17 cellular contexts compared by ENCODE assay signal in genomic region chr3:17979911-17980310, GRCh38.
"Had no signal": no experiment of that assay in that cellular context is flagged by ENCODE, and none has a peak within 500 bp of the region (broad histone marks: within the 10 kb centered on the region; RNA-seq: fewer than 3 reads in every experiment).

No MANE protein-coding gene starts in this region.

- H3K27me3 ChIP-seq: ascending aorta, gastroesophageal sphincter, heart left ventricle, upper lobe of right lung had no signal

- H3K4me3 ChIP-seq: ascending aorta, gastroesophageal sphincter, heart left ventricle, left ventricle myocardium inferior, upper lobe of right lung had no signal

- H3K27ac ChIP-seq: ascending aorta, gastroesophageal sphincter, heart left ventricle, left ventricle myocardium inferior, upper lobe of right lung had no signal

- H3K4me1 ChIP-seq: ascending aorta, heart left ventricle, left ventricle myocardium inferior, upper lobe of right lung had no signal

- H3K36me3 ChIP-seq: ascending aorta, gastroesophageal sphincter, heart left ventricle, left ventricle myocardium inferior, upper lobe of right lung had no signal

- ATAC-seq: activated CD8-positive, alpha-beta T cell treated with anti-CD3 and anti-CD28 coated beads for 36 hours; activated T-cell treated with anti-CD3 and anti-CD28 coated beads, Interleukin-2, amount 50 U/mL, for 4 hours; esophagus mucosa; gastroesophageal sphincter; heart left ventricle; upper lobe of right lung had no signal

- H3K9me3 Mint-ChIP-seq: activated CD4-positive, alpha-beta T cell treated with anti-CD3 and anti-CD28 coated beads, Interleukin-2, amount 10 ng/mL, durations not matched to agents 24 days and 14 days; activated CD8-positive, alpha-beta T cell treated with anti-CD3 and anti-CD28 coated beads for 36 hours; activated T-cell treated with anti-CD3 and anti-CD28 coated beads, Interleukin-2, amount 50 U/mL, for 4 hours had no signal

- H3K9me3 ChIP-seq: ascending aorta, gastroesophageal sphincter, heart left ventricle, left ventricle myocardium inferior, upper lobe of right lung had no signal

- H3K27ac Mint-ChIP-seq: activated CD4-positive, alpha-beta T cell treated with anti-CD3 and anti-CD28 coated beads, Interleukin-2, amount 10 ng/mL, durations not matched to agents 24 days and 14 days; activated CD8-positive, alpha-beta T cell treated with anti-CD3 and anti-CD28 coated beads for 36 hours had no signal

- H3K4me1 Mint-ChIP-seq: activated CD4-positive, alpha-beta T cell treated with anti-CD3 and anti-CD28 coated beads, Interleukin-2, amount 10 ng/mL, durations not matched to agents 24 days and 14 days had no signal

- H3K4me3 Mint-ChIP-seq: activated CD4-positive, alpha-beta T cell treated with anti-CD3 and anti-CD28 coated beads, Interleukin-2, amount 10 ng/mL, durations not matched to agents 24 days and 14 days; activated CD8-positive, alpha-beta T cell treated with anti-CD3 and anti-CD28 coated beads for 36 hours; activated T-cell treated with anti-CD3 and anti-CD28 coated beads, Interleukin-2, amount 50 U/mL, for 4 hours had no signal

- DNase-seq: activated CD4-positive, alpha-beta T cell treated with anti-CD3 and anti-CD28 coated beads, Interleukin-2, amount 10 ng/mL, durations not matched to agents 24 days and 14 days; activated naive CD4-positive, alpha-beta T cell treated with anti-CD3 and anti-CD28 coated beads, Interleukin-2, amount 50 U/mL, for 16 hours; activated T-cell treated with anti-CD3 and anti-CD28 coated beads, Interleukin-2, amount 50 U/mL, for 4 hours; cortex of kidney; effector CD4-positive, alpha-beta T cell; heart left ventricle; kidney glomerular epithelial cell; left ventricle myocardium inferior; stimulated activated CD4-positive, alpha-beta T cell treated with anti-CD3 and anti-CD28 coated beads, Interleukin-12 subunit alpha, Interleukin-12 subunit beta, amount 100 ng/mL, for 4 hours; stimulated activated CD4-positive, alpha-beta T cell treated with anti-CD3 and anti-CD28 coated beads, Interleukin-1b, Interleukin-23, amount 100 ng/mL, for 48 hours; stimulated activated CD8-positive, alpha-beta memory T cell treated with anti-CD3 and anti-CD28 coated beads, Interleukin-4, amount 100 ng/mL, for 48 hours; stimulated activated naive CD4-positive, alpha-beta T cell; upper lobe of right lung had no signal
